ENCODE assay signal across 8 cellular contexts in genomic region chr4:48127882-48128394, GRCh38. TPM values are rescaled to one million over a fixed set of nuclear protein-coding genes. Genes with fewer than 3 reads are reported as not detected.
DNase-seq lines count a peak whose midpoint lies in the region; ATAC-seq and TF ChIP-seq lines count a peak whose summit lies in the region.

No MANE protein-coding gene starts in this region.

- in situ Hi-C loops in ACHN (cut with HindIII; ENCODE audit: low pct_ligation_motif_present, low pct_unique_long_range_greater_than_20kb, low sequenced_read_pairs): no loop called here

- no peaks in the 10 kb centered on the region for H3K9me3 Mint-ChIP-seq in activated CD4-positive, alpha-beta T cell treated with anti-CD3 and anti-CD28 coated beads, Interleukin-2, amount 10 ng/mL, durations not matched to agents 7 days and 5 days

- CTCF ChIA-PET in activated CD4-positive, alpha-beta T cell treated with anti-CD3 and anti-CD28 coated beads, Interleukin-2, amount 10 ng/mL, durations not matched to agents 7 days and 5 days (lab: Charles Lee): interaction anchor here (0.6 to 4.1 kb wide), 8 partner anchors 10 to 310 kb away, joined by 3 to 33 read pairs (median 4); partner anchors contain the start of gene SLAIN2

- peaks cover 71% of the 10 kb centered on the region for H3K36me3 Mint-ChIP-seq in activated CD4-positive, alpha-beta T cell treated with anti-CD3 and anti-CD28 coated beads, Interleukin-2, amount 10 ng/mL, durations not matched to agents 7 days and 5 days (ENCODE audit: low read depth)

- H3K27me3 Mint-ChIP-seq in activated CD4-positive, alpha-beta T cell treated with anti-CD3 and anti-CD28 coated beads, Interleukin-2, amount 10 ng/mL, durations not matched to agents 7 days and 5 days: no peaks in the 10 kb centered on the region

- intact Hi-C loops in dorsolateral prefrontal cortex (cut with DNase I): no loop called here

- H3K4me3 ChIP-seq in dorsolateral prefrontal cortex: no peak overlapping the region

- peaks cover 0 to 3% (median 0%) of the 10 kb centered on the region in 45 donors for H3K27me3 ChIP-seq in dorsolateral prefrontal cortex

- H3K27ac Mint-ChIP-seq in activated CD4-positive, alpha-beta T cell treated with anti-CD3 and anti-CD28 coated beads, Interleukin-2, amount 10 ng/mL, durations not matched to agents 7 days and 5 days: peak overlapping the region; percentile 93

- peak; percentile 92 for DNase-seq in ACHN
- DNase-seq in NCI-H524 treated with DMSO at 0.1 percent for 48 hours (lab: John Stamatoyannopoulos, UW): peak; percentile 65
- peak; percentile 86 for DNase-seq in activated CD4-positive, alpha-beta T cell treated with anti-CD3 and anti-CD28 coated beads, Interleukin-2, amount 10 ng/mL, durations not matched to agents 7 days and 5 days
- peak in 1 of 10 donors; percentile 44 for DNase-seq in dorsolateral prefrontal cortex
- peak; percentile 57 for DNase-seq in medulla oblongata (ENCODE audit: extremely low spot score)
- DNase-seq in stimulated activated CD8-positive, alpha-beta memory T cell treated with anti-CD3 and anti-CD28 coated beads, Interleukin-15, amount 100 ng/mL, for 4 hours (ENCODE audit: low read depth in 2 of 2): peak; percentile 33 to 47

- TF ChIP-seq CTCF in dorsolateral prefrontal cortex (IDR thresholded peaks at IDR 0.05 in 54 of 56, conservative IDR thresholded peaks at IDR 0.05 in 2 of 56; ENCODE audit: low read depth in 1 of 56, partially characterized antibody in 56 of 56): peak in 54 of 56 donors; percentile 5 to 69 (median 45)

- ATAC-seq in GM18867 (IDR thresholded peaks at IDR 0.05; ENCODE audit: unreplicated experiment): peak; percentile 86
- ATAC-seq in HG03066 (IDR thresholded peaks at IDR 0.05; ENCODE audit: low read depth, unreplicated experiment): peak; percentile 80

- no peak overlapping the region for H3K27ac ChIP-seq in dorsolateral prefrontal cortex

- H3K4me1 Mint-ChIP-seq in activated CD4-positive, alpha-beta T cell treated with anti-CD3 and anti-CD28 coated beads, Interleukin-2, amount 10 ng/mL, durations not matched to agents 7 days and 5 days: peaks cover 84% of the 10 kb centered on the region

- POLR2A ChIA-PET in activated CD4-positive, alpha-beta T cell treated with anti-CD3 and anti-CD28 coated beads, Interleukin-2, amount 10 ng/mL, durations not matched to agents 7 days and 5 days (lab: Charles Lee): interaction anchor here (1.0 to 3.6 kb wide), 2 partner anchors 8 to 11 kb away, joined by 5 to 25 read pairs; no protein-coding TSS in a partner anchor

- peak overlapping the region; percentile 60 for H3K4me3 Mint-ChIP-seq in activated CD4-positive, alpha-beta T cell treated with anti-CD3 and anti-CD28 coated beads, Interleukin-2, amount 10 ng/mL, durations not matched to agents 7 days and 5 days

RNA-seq across cellular contexts. Expression of gene TXK, which starts 6.1 kb away (rescaled TPM):
- 10 to 100 TPM; 42.0 to 50.1 TPM for total RNA-seq in activated CD4-positive, alpha-beta T cell treated with anti-CD3 and anti-CD28 coated beads, Interleukin-2, amount 10 ng/mL, durations not matched to agents 7 days and 5 days
- 1 to 10 TPM in 103 of 120 experiments, under 1 TPM in 16, not detected in 1; 0.41 to 6.2 (median 2.2) TPM for total RNA-seq in dorsolateral prefrontal cortex

Comparison
In these comparisons a context has a peak if more than half of its experiments do, and no peak if none do; other contexts are left out.
1. RNA of gene TXK, which starts 6.1 kb away (total RNA-seq): 42.0 to 50.1 TPM in activated CD4-positive, alpha-beta T cell treated with anti-CD3 and anti-CD28 coated beads, Interleukin-2, amount 10 ng/mL, durations not matched to agents 7 days and 5 days; 0.41 to 6.2 TPM in dorsolateral prefrontal cortex; every median in the first group is over 4 times any median in the second.